Comparison of ENCODE assay signal across 8 cellular contexts in the genomic region with DNA sequence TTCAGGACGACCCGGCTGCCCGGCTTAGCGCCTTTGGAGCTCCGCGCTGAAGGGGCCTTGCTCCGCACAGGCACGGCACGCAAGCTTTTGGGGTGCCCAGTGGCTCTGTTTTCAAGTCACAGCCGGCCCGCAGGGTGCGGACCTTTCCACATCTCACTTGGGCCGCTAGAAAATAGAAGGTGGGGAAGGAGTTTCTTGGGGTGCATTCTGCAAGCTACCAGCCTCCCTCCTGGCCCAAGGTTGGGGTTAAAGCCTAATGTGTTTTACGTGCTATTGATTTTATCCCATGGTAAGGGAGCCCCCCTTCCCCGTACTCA. TPM values are rescaled to one million over a fixed set of nuclear protein-coding genes. Genes with fewer than 3 reads are reported as not detected.
DNase-seq lines count a peak whose midpoint lies in the region; ATAC-seq, FAIRE-seq and TF ChIP-seq lines count a peak whose summit lies in the region.

No MANE protein-coding gene starts in this region.

- H3K79me1 ChIP-seq in mesendoderm (ENCODE audit: low read length), result peaks cover 15% of the 10 kb centered on the region

- no peak for FAIRE-seq in urothelium cell line (lab: Jason Lieb, UNC)

- H3K4me3 Mint-ChIP-seq in brain, result peak overlapping the region; percentile 80 to 83 (median 82)

- peak overlapping the region; percentile 92 for H3K4ac ChIP-seq in mesendoderm (ENCODE audit: low read depth, low read length)

- H3K23ac ChIP-seq in mesendoderm (ENCODE audit: low read length), result peak overlapping the region; percentile 3

- DNase-seq in mesendoderm, result no peak
- no peak for DNase-seq in KBM-7
- DNase-seq in urothelium cell line (ENCODE audit: low spot score), result no peak
- no peak for DNase-seq in NCI-H446 (lab: John Stamatoyannopoulos, UW)
- no peak for DNase-seq in D341Med (ENCODE audit: low spot score)

- H2BK120ac ChIP-seq in mesendoderm (ENCODE audit: low read depth, low read length), result peak overlapping the region; percentile 32

- peaks cover 3% of the 10 kb centered on the region for H3K36me3 ChIP-seq in mesendoderm (ENCODE audit: control insufficient read depth, insufficient read depth, low read length)

- peaks cover 7% of the 10 kb centered on the region for H3K4me1 ChIP-seq in mesendoderm (ENCODE audit: control insufficient read depth, low read depth, low read length)

- peak overlapping the region; percentile 94 for H3K4me3 ChIP-seq in mesendoderm (ENCODE audit: low read length)

- H3K27me3 ChIP-seq in mesendoderm (ENCODE audit: insufficient read depth, low read length, poor library complexity), result no peaks in the 10 kb centered on the region

- ATAC-seq in GM19351 (IDR thresholded peaks at IDR 0.05; ENCODE audit: unreplicated experiment) (peak; percentile 35), HG03571 (IDR thresholded peaks at IDR 0.05; ENCODE audit: unreplicated experiment) (peak; percentile 37)

- no peak overlapping the region for H2AK5ac ChIP-seq in mesendoderm (ENCODE audit: low read length)

- peaks cover 23% of the 10 kb centered on the region for H3K79me2 ChIP-seq in mesendoderm (ENCODE audit: control insufficient read depth, insufficient read depth, low read length)

- peak overlapping the region; percentile 96 for H3K56ac ChIP-seq in mesendoderm (ENCODE audit: low read length)

- H3K9ac ChIP-seq in mesendoderm (ENCODE audit: low read length), result peak overlapping the region; percentile 95

- TF ChIP-seq CTCF in brain (conservative IDR thresholded peaks at IDR 0.05), result no peak

- no peak overlapping the region for H2BK15ac ChIP-seq in mesendoderm (replicated peaks; ENCODE audit: low read depth)

- H2BK5ac ChIP-seq in mesendoderm (ENCODE audit: low read length), result peak overlapping the region; percentile 25

- H3K18ac ChIP-seq in mesendoderm (ENCODE audit: low read length), result peak overlapping the region; percentile 95

- in situ Hi-C loops in KBM-7 (cut with MboI; ENCODE audit: low pct_unique_long_range_greater_than_20kb, low sequenced_read_pairs), result no loop called here

- H3K27me3 Mint-ChIP-seq in brain, result peaks cover 24% of the 10 kb centered on the region

- H3K4me1 Mint-ChIP-seq in brain, result peaks cover 30% of the 10 kb centered on the region

- H3K27ac ChIP-seq in mesendoderm (ENCODE audit: low read depth, low read length), result peak overlapping the region; percentile 94

- WGBS in mesendoderm (ENCODE audit: extremely low coverage, insufficient coverage, low lambda C conversion rate), result no CpG with 5 or more reads among the region's 15 CpGs

- H4K8ac ChIP-seq in mesendoderm (ENCODE audit: low read depth, low read length), result peak overlapping the region; percentile 60

- no peaks in the 10 kb centered on the region for H3K9me3 Mint-ChIP-seq in brain

- peak overlapping the region; percentile 89 for H3K4me2 ChIP-seq in mesendoderm (ENCODE audit: low read length)

- H3K36me3 Mint-ChIP-seq in brain, result peaks cover 9% of the 10 kb centered on the region

- H4K5ac ChIP-seq in mesendoderm (ENCODE audit: low read length), result no peak overlapping the region

- H3K27ac Mint-ChIP-seq in brain, result peak overlapping the region; percentile 4 to 74 (median 48)

RNA-seq across cellular contexts. Expression of gene KAT14, which starts 0.6 kb away (rescaled TPM):
- 15.0 TPM for polyA plus RNA-seq in brain (ENCODE audit: insufficient read depth, low read depth, low replicate concordance)
- polyA plus RNA-seq in mesendoderm (2013, experiment 1 of 2), result 18.2 TPM
- 18.4 TPM for polyA plus RNA-seq in mesendoderm (2013, experiment 2 of 2)

RNA-seq across cellular contexts. Expression of gene PET117, which starts 0.6 kb away (rescaled TPM):
- polyA plus RNA-seq in brain (ENCODE audit: insufficient read depth, low read depth, low replicate concordance), result 13.0 TPM
- 23.9 TPM for polyA plus RNA-seq in mesendoderm (2013, experiment 1 of 2)
- 21.8 TPM for polyA plus RNA-seq in mesendoderm (2013, experiment 2 of 2)
